22 cellular contexts compared by ENCODE assay signal in genomic region chr1:83077411-83077810, GRCh38.
A peak's percentile ranks its signal among the peaks of the same experiment; 100 is the strongest.
DNase-seq lines count a peak whose midpoint lies in the region; ATAC-seq and TF ChIP-seq lines count a peak whose summit lies in the region.
"Had no signal": no experiment of that assay in that cellular context is flagged by ENCODE, and none has a peak within 500 bp of the region (broad histone marks: within the 10 kb centered on the region; RNA-seq: fewer than 3 reads in every experiment).

No MANE protein-coding gene starts in this region.

- H3K27me3 Mint-ChIP-seq in glutamatergic neuron (ENCODE audit: unreplicated experiment): peaks cover 2% of the 10 kb centered on the region
- H3K27me3 Mint-ChIP-seq: B cell; CD8-positive, alpha-beta memory T cell had no signal

- peak overlapping the region; percentile 79 for H3K27ac Mint-ChIP-seq in glutamatergic neuron (ENCODE audit: unreplicated experiment)
- H3K27ac Mint-ChIP-seq: B cell; CD14-positive monocyte; CD8-positive, alpha-beta memory T cell had no signal

- peak; percentile 58 to 87 for DNase-seq in NCI-H524 (lab: John Stamatoyannopoulos, UW)
- DNase-seq in WERI-Rb-1: peak; percentile 39
- DNase-seq in glutamatergic neuron: no peak
- no peak for DNase-seq in EL
- DNase-seq in SW480 (ENCODE audit: low spot score): no peak
- no peak for DNase-seq in central memory CD4-positive, alpha-beta T cell
- DNase-seq: Calu3; CD8-positive, alpha-beta memory T cell; GOT3; HCEC 1CT; KBM-7; MG63; NCI-H1105 treated with DMSO at 0.1 percent for 48 hours; NCI-H2029; NCI-H2227 treated with DMSO at 0.1 percent for 48 hours; NCI-H748 treated with DMSO at 0.1 percent for 48 hours; NK-92 treated with Interleukin-12 subunit alpha and Interleukin-12 subunit beta, amount 100 ng/mL, for 24 hours; PC-3 had no signal

- no peak overlapping the region for H3K4me3 ChIP-seq in WERI-Rb-1 (ENCODE audit: low read depth, low read length)
- H3K4me3 ChIP-seq: MG63 had no signal

- H3K27me3 ChIP-seq in WERI-Rb-1 (ENCODE audit: insufficient read depth, low read depth, severe bottlenecking): no peaks in the 10 kb centered on the region
- H3K27me3 ChIP-seq: MG63 had no signal

- ATAC-seq in GM19463 (IDR thresholded peaks at IDR 0.05; ENCODE audit: unreplicated experiment): no peak
- ATAC-seq: PC-3, SK-N-SH treated with all-trans-retinoic acid at 6 μM for 48 hours had no signal

- no peak overlapping the region for H3K27ac ChIP-seq in WERI-Rb-1

- H3K36me3 Mint-ChIP-seq in glutamatergic neuron (ENCODE audit: unreplicated experiment): peaks cover 4% of the 10 kb centered on the region
- H3K36me3 Mint-ChIP-seq: CD14-positive monocyte; CD8-positive, alpha-beta memory T cell had no signal

- TF ChIP-seq CTCF in WERI-Rb-1 (IDR thresholded peaks at IDR 0.05; ENCODE audit: low read depth, low read length) (no peak), glutamatergic neuron (IDR thresholded peaks at IDR 0.05; ENCODE audit: partially characterized antibody, unreplicated experiment) (no peak)

- peaks cover 22% of the 10 kb centered on the region for H3K4me1 Mint-ChIP-seq in glutamatergic neuron (ENCODE audit: low read depth, unreplicated experiment)
- H3K4me1 Mint-ChIP-seq: B cell; CD14-positive monocyte; CD8-positive, alpha-beta memory T cell had no signal

- H3K9me3 ChIP-seq in WERI-Rb-1 (ENCODE audit: severe bottlenecking): no peaks in the 10 kb centered on the region
- H3K9me3 ChIP-seq: MG63 had no signal

- H3K4me3 Mint-ChIP-seq in glutamatergic neuron (ENCODE audit: unreplicated experiment): peak overlapping the region; percentile 36
- H3K4me3 Mint-ChIP-seq: B cell; CD14-positive monocyte; CD8-positive, alpha-beta memory T cell had no signal

- H3K9me3 Mint-ChIP-seq in glutamatergic neuron (ENCODE audit: unreplicated experiment): no peaks in the 10 kb centered on the region

- H3K36me3 ChIP-seq in WERI-Rb-1: no peaks in the 10 kb centered on the region
- H3K36me3 ChIP-seq: MG63 had no signal

Comparison
In these comparisons a context has a peak if more than half of its experiments do, and no peak if none do; other contexts are left out.
1. DNase-seq: peak in NCI-H524 (2 of 2) and WERI-Rb-1 (single experiment); none in glutamatergic neuron (single experiment), EL (single experiment), SW480 (single experiment) and central memory CD4-positive, alpha-beta T cell (single experiment).